Comparison of ENCODE assay signal across 8 cellular contexts in the genomic region with DNA sequence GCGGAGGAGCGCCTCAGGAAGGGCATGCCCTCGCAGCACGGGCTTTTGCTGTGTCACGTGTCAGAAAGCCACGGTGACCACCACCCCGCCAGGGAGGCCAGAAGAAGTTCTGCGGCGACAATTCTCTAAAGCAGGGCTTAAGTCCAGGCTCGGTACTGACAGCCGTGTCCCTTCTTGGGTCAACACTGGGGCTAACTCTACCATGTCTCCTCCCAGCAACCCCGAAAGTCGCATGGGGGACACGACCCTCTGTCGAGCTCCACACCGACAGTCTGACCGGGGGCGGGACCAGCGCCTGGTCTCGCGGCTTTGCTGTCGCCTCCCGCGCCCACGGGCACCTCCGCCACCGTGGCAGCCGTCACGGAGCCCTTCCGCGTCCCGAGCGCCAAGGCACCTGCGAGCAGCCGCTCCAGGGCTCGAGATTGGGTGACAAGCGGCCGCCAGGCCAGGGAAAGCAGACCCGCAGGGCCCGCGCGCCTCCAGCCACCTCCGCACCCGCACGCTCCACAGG.
A peak's percentile ranks its signal among the peaks of the same experiment; 100 is the strongest.
DNase-seq lines count a peak whose midpoint lies in the region; ATAC-seq and TF ChIP-seq lines count a peak whose summit lies in the region.

No MANE protein-coding gene starts in this region.

- H3K27ac Mint-ChIP-seq in memory B cell = peak overlapping the region; percentile 98
- H3K27ac Mint-ChIP-seq in stimulated activated memory B cell treated with anti-CD40 and anti-IgM and Interleukin-4, amounts not matched to agents 10 μg/mL and 1 μg/mL and 100 μg/mL, for 72 hours = peak overlapping the region; percentile 99

- 0 out of 2 replicates have a peak, but pooled peaks cover 2% of the 10 kb centered on the region for H3K9me3 ChIP-seq in DOHH2 (ENCODE audit: control insufficient read depth, insufficient read depth, low read length)
- H3K9me3 ChIP-seq in HUES48 (ENCODE audit: control insufficient read depth, insufficient read depth, low read length) = no peaks in the 10 kb centered on the region
- H3K9me3 ChIP-seq in duodenal mucosa (ENCODE audit: control insufficient read depth in 1 of 2, low read length in 2 of 2) = no peaks in the 10 kb centered on the region

- H3K9me2 ChIP-seq in DOHH2 (replicated peaks; ENCODE audit: control insufficient read depth, low read length) = no peaks in the 10 kb centered on the region

- H3K36me3 ChIP-seq in DOHH2 (ENCODE audit: control insufficient read depth, low read length) (peaks cover 28% of the 10 kb centered on the region), HUES48 (ENCODE audit: control insufficient read depth, insufficient read depth, low read length) (no peaks in the 10 kb centered on the region), duodenal mucosa (ENCODE audit: control insufficient read depth in 1 of 2, insufficient read depth in 2 of 2, low read length in 2 of 2) (no peaks in the 10 kb centered on the region)

- TF ChIP-seq CTCF in DOHH2 (IDR thresholded peaks at IDR 0.05; ENCODE audit: low read depth, low read length, poor library complexity, severe bottlenecking) = no peak

- DNase-seq in UCSD-AML1 (lab: John Stamatoyannopoulos, UW; ENCODE audit: unreplicated experiment) = peak; percentile 68
- no peak for DNase-seq in memory B cell (ENCODE audit: low spot score in 2 of 2)
- no peak for DNase-seq in retina

- no peaks in the 10 kb centered on the region for H3K27me3 Mint-ChIP-seq in memory B cell
- H3K27me3 Mint-ChIP-seq in stimulated activated memory B cell treated with anti-CD40 and anti-IgM and Interleukin-4, amounts not matched to agents 10 μg/mL and 1 μg/mL and 100 μg/mL, for 72 hours = no peaks in the 10 kb centered on the region

- ATAC-seq in GM21390 (IDR thresholded peaks at IDR 0.05; ENCODE audit: unreplicated experiment) = peak; percentile 16
- ATAC-seq in memory B cell (ENCODE audit: low read depth) = no peak
- ATAC-seq in stimulated activated memory B cell treated with anti-CD40 and anti-IgM and Interleukin-4, amounts not matched to agents 10 μg/mL and 1 μg/mL and 100 μg/mL, for 72 hours = peak; percentile 40

- H3K4me3 Mint-ChIP-seq in memory B cell = peak overlapping the region; percentile 97
- H3K4me3 Mint-ChIP-seq in stimulated activated memory B cell treated with anti-CD40 and anti-IgM and Interleukin-4, amounts not matched to agents 10 μg/mL and 1 μg/mL and 100 μg/mL, for 72 hours = peak overlapping the region; percentile 88

- H3K9ac ChIP-seq in HUES48 (ENCODE audit: low read depth, low read length) (peak overlapping the region; percentile 80), duodenal mucosa (ENCODE audit: low read depth in 1 of 2, low read length in 2 of 2) (peak overlapping the region; percentile 92 to 96)

- peaks cover 79% of the 10 kb centered on the region for H3K79me2 ChIP-seq in DOHH2 (ENCODE audit: control insufficient read depth, low read length)

- H3K36me3 Mint-ChIP-seq in memory B cell = peaks cover 2% of the 10 kb centered on the region
- H3K36me3 Mint-ChIP-seq in stimulated activated memory B cell treated with anti-CD40 and anti-IgM and Interleukin-4, amounts not matched to agents 10 μg/mL and 1 μg/mL and 100 μg/mL, for 72 hours = peaks cover 13% of the 10 kb centered on the region

- H3K4me2 ChIP-seq in DOHH2 (ENCODE audit: low read length) = peak overlapping the region; percentile 80

- H3K9me3 Mint-ChIP-seq in memory B cell = peaks cover 3% of the 10 kb centered on the region
- H3K9me3 Mint-ChIP-seq in stimulated activated memory B cell treated with anti-CD40 and anti-IgM and Interleukin-4, amounts not matched to agents 10 μg/mL and 1 μg/mL and 100 μg/mL, for 72 hours = peaks cover 3% of the 10 kb centered on the region

- H3K4me1 ChIP-seq in DOHH2 (ENCODE audit: control insufficient read depth, low read length) (peaks cover 41% of the 10 kb centered on the region), HUES48 (ENCODE audit: control insufficient read depth, insufficient read depth, low read length) (peaks cover 27% of the 10 kb centered on the region), duodenal mucosa (ENCODE audit: control insufficient read depth in 1 of 2, insufficient read depth in 2 of 2, low read length in 2 of 2) (peaks cover 13 to 16% of the 10 kb centered on the region in 2 donors)

- H3K27me3 ChIP-seq in DOHH2 (ENCODE audit: control insufficient read depth, low read length) = no peaks in the 10 kb centered on the region
- peaks cover 22% of the 10 kb centered on the region for H3K27me3 ChIP-seq in HUES48 (ENCODE audit: control insufficient read depth, insufficient read depth, low read length)
- no peaks in the 10 kb centered on the region for H3K27me3 ChIP-seq in duodenal mucosa (ENCODE audit: control insufficient read depth in 1 of 2, insufficient read depth in 2 of 2, low read length in 2 of 2)

- peak overlapping the region; percentile 85 for H3K27ac ChIP-seq in DOHH2 (ENCODE audit: low read depth, low read length)
- H3K27ac ChIP-seq in HUES48 (ENCODE audit: low read depth, low read length) = peak overlapping the region; percentile 74
- peak overlapping the region; percentile 87 for H3K27ac ChIP-seq in duodenal mucosa (ENCODE audit: low read depth, low read length)

- H3K4me3 ChIP-seq in DOHH2 (ENCODE audit: low read length) = peak overlapping the region; percentile 95
- peak overlapping the region; percentile 68 for H3K4me3 ChIP-seq in HUES48 (ENCODE audit: low read depth, low read length)
- peak overlapping the region; percentile 87 to 96 for H3K4me3 ChIP-seq in duodenal mucosa (ENCODE audit: low read depth in 1 of 2, low read length in 2 of 2)

- peaks cover 4% of the 10 kb centered on the region; the same call in 1 of the 2 replicates for H4K20me1 ChIP-seq in DOHH2 (ENCODE audit: control insufficient read depth, insufficient read depth, low read depth, low read length)

- no peaks in the 10 kb centered on the region for H3F3A ChIP-seq in DOHH2 (ENCODE audit: control insufficient read depth, insufficient read depth)

- H3K4me1 Mint-ChIP-seq in memory B cell = peaks cover 21% of the 10 kb centered on the region
- H3K4me1 Mint-ChIP-seq in stimulated activated memory B cell treated with anti-CD40 and anti-IgM and Interleukin-4, amounts not matched to agents 10 μg/mL and 1 μg/mL and 100 μg/mL, for 72 hours = peaks cover 30% of the 10 kb centered on the region
